In the genomic region with DNA sequence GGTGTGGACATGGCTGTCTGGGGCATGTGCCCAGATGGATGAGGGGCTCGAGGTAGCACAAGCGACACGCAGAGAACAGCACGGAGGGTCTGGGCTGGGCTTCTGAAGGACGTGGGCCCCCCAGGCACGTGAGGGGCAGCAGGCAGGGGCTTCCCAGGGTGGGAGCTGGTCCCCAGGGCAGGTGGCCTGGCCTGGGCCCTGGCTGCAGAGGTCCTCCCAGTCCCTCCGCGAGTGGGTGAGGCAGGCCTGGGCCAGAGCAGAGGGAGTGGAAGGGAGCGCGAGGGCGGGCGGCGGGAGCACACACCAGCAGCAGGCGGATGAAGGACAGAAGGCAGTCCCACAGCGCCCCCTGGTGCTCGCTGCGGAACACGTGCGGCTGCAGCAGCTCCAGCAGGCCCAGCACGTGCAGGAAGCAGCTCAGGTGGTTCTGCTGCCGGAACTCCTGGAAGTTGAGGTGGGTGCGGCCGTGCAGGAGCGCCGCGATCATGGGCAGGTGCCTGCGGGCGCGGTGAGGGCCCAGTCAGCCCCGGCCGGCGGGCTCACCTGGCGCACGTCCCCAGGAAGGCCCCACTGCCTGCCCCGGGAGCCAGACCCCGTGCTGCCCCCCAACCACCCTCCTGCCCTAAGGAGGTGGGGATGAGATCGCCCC, we compare ENCODE assay signal across 8 cellular contexts. TPM values are rescaled to one million over a fixed set of nuclear protein-coding genes. Genes with fewer than 3 reads are reported as not detected.
A peak's percentile ranks its signal among the peaks of the same experiment; 100 is the strongest.
DNase-seq lines count a peak whose midpoint lies in the region; ATAC-seq, FAIRE-seq and TF ChIP-seq lines count a peak whose summit lies in the region.

No MANE protein-coding gene starts in this region.

- H3K27me3 ChIP-seq in SK-N-SH (ENCODE audit: insufficient read depth) (no peaks in the 10 kb centered on the region), thyroid gland (no peaks in the 10 kb centered on the region)

- H3K4me1 Mint-ChIP-seq in osteocyte (ENCODE audit: unreplicated experiment), result no peaks in the 10 kb centered on the region

- ATAC-seq in GM18511 (IDR thresholded peaks at IDR 0.05; ENCODE audit: unreplicated experiment) (peak; percentile 75), GM19324 (IDR thresholded peaks at IDR 0.05; ENCODE audit: low FRiP score, unreplicated experiment) (no peak)

- TF ChIP-seq RAD21 in SK-N-SH (IDR thresholded peaks at IDR 0.05; ENCODE audit: low read length), result peak; percentile 80

- no peaks in the 10 kb centered on the region for H3K79me2 ChIP-seq in SK-N-SH (ENCODE audit: insufficient read depth)

- no peak overlapping the region; a peak in 1 of 4 replicates for H3K4me3 ChIP-seq in SK-N-SH (ENCODE audit: low read depth in 2 of 2, low read length in 1 of 2)
- no peak overlapping the region for H3K4me3 ChIP-seq in thyroid gland (replicated peaks in 1 of 3)

- POLR2A ChIA-PET in SK-N-SH (lab: Yijun Ruan, JAX), result interaction anchor here (1.0 to 2.2 kb wide), 2 partner anchors 8 to 14 kb away, joined by 4 to 6 read pairs; no protein-coding TSS in a partner anchor

- FAIRE-seq in frontal cortex (lab: Jason Lieb, UNC), result no peak

- intact Hi-C loops in thyroid gland (cut with DNase I), result no loop called here

- H3K36me3 Mint-ChIP-seq in osteocyte (ENCODE audit: unreplicated experiment), result peaks cover 3% of the 10 kb centered on the region

- H3K4me1 ChIP-seq in SK-N-SH (ENCODE audit: control insufficient read depth in 1 of 2, insufficient read depth in 2 of 2, low read depth in 1 of 2, low read length in 1 of 2) (no peaks in the 10 kb centered on the region; a peak in 1 of 4 replicates), thyroid gland (no peaks in the 10 kb centered on the region)

- peaks cover 18% of the 10 kb centered on the region for H4K20me1 ChIP-seq in SK-N-SH (ENCODE audit: insufficient read depth)

- no peak overlapping the region for H3K4me3 Mint-ChIP-seq in osteocyte (ENCODE audit: unreplicated experiment)

- H3F3A ChIP-seq in SK-N-SH (replicated peaks; ENCODE audit: insufficient read depth), result no peaks in the 10 kb centered on the region

- H3K27ac Mint-ChIP-seq in osteocyte (ENCODE audit: unreplicated experiment), result no peak overlapping the region

- H3K27ac ChIP-seq in SK-N-SH (ENCODE audit: low read depth in 2 of 2, low read length in 1 of 2), result no peak overlapping the region; a peak in 1 of 4 replicates
- no peak overlapping the region for H3K27ac ChIP-seq in thyroid gland

- H3K9me3 ChIP-seq in SK-N-SH (no peaks in the 10 kb centered on the region), thyroid gland (no peaks in the 10 kb centered on the region)

- H3K27me3 Mint-ChIP-seq in osteocyte (ENCODE audit: unreplicated experiment), result no peaks in the 10 kb centered on the region

- 41% methylated on average over 22 of the region's 37 CpGs for WGBS in SK-N-SH (ENCODE audit: low lambda C conversion rate)
- 44 to 76% methylated on average over 10 to 11 of the region's 37 CpGs for WGBS in thyroid gland, 2 donors

- TF ChIP-seq CTCF in SK-N-SH (IDR thresholded peaks at IDR 0.05) (peak; percentile 93), osteocyte (IDR thresholded peaks at IDR 0.05) (peak; percentile 92), thyroid gland (IDR thresholded peaks at IDR 0.05) (peak; percentile 60 to 89 (median 69))

- CTCF ChIA-PET in SK-N-SH (lab: Yijun Ruan, JAX), result interaction anchor here (0.5 to 5.2 kb wide), 59 partner anchors 9 to 396 kb away, joined by 3 to 108 read pairs (median 4); a partner anchor contains a TSS

- TF ChIP-seq EP300 in SK-N-SH (IDR thresholded peaks at IDR 0.05; ENCODE audit: borderline replicate concordance in 1 of 2, low read depth in 1 of 2, low read length in 1 of 2), result no peak

- H3K4me2 ChIP-seq in SK-N-SH, result no peak overlapping the region

- no peaks in the 10 kb centered on the region for H3K9me3 Mint-ChIP-seq in osteocyte (ENCODE audit: unreplicated experiment)

- no peak overlapping the region for H2AFZ ChIP-seq in SK-N-SH (ENCODE audit: low read depth)

- H3K36me3 ChIP-seq in SK-N-SH (replicated peaks in 1 of 2; ENCODE audit: control insufficient read depth in 1 of 2, insufficient read depth in 2 of 2, low read length in 1 of 2) (peaks cover 18 to 91% of the 10 kb centered on the region in 2 experiments), thyroid gland (peaks cover 44 to 53% of the 10 kb centered on the region in 2 donors)

- no peaks in the 10 kb centered on the region for H3K9me2 ChIP-seq in SK-N-SH

- no peak for TF ChIP-seq POLR2A in thyroid gland (IDR thresholded peaks at IDR 0.05)

- H3K9ac ChIP-seq in SK-N-SH, result no peak overlapping the region

- DNase-seq in NCI-H1105 (lab: John Stamatoyannopoulos, UW) (peak; percentile 91), SK-N-SH (peak; percentile 97), frontal cortex (ENCODE audit: low spot score in 2 of 2) (peak; percentile 92 to 97), osteocyte (ENCODE audit: extremely low spot score, unreplicated experiment) (peak; percentile 93), thyroid gland (peak; percentile 82)
- peak; percentile 54 to 84 (median 80) for DNase-seq in activated naive CD4-positive, alpha-beta T cell (lab: John Stamatoyannopoulos, UW)

TF ChIP-seq in SK-N-SH, 30 proteins besides CTCF, POLR2A, EP300 and RAD21 (continues in another document):
- no peak for TF ChIP-seq TAF1 (IDR thresholded peaks at IDR 0.05; ENCODE audit: borderline replicate concordance, low read depth, low read length)
- no peak for TF ChIP-seq NRF1 (IDR thresholded peaks at IDR 0.05; ENCODE audit: low read depth, low read length)
- no peak for TF ChIP-seq FOSL2 (IDR thresholded peaks at IDR 0.05; ENCODE audit: borderline replicate concordance, low read depth)
- TF ChIP-seq TCF12 (IDR thresholded peaks at IDR 0.05), result no peak
- TF ChIP-seq RFX5 (IDR thresholded peaks at IDR 0.05; ENCODE audit: low read length), result no peak
- no peak for TF ChIP-seq YY1 (IDR thresholded peaks at IDR 0.05; ENCODE audit: low read depth)
- TF ChIP-seq SIN3A (IDR thresholded peaks at IDR 0.05; ENCODE audit: borderline replicate concordance, low read depth, low read length), result peak; percentile 51; the same call in 1 of the 2 replicates
- peak; percentile 95 for TF ChIP-seq MXI1 (IDR thresholded peaks at IDR 0.05; ENCODE audit: low read depth, low read length)
- TF ChIP-seq, protein P1, sequence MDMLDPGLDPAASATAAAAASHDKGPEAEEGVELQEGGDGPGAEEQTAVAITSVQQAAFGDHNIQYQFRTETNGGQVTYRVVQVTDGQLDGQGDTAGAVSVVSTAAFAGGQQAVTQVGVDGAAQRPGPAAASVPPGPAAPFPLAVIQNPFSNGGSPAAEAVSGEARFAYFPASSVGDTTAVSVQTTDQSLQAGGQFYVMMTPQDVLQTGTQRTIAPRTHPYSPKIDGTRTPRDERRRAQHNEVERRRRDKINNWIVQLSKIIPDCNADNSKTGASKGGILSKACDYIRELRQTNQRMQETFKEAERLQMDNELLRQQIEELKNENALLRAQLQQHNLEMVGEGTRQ (IDR thresholded peaks at IDR 0.05; ENCODE audit: borderline replicate concordance, low read depth, low read length), result peak; percentile 42; the same call in 1 of the 2 replicates
- no peak for TF ChIP-seq MEF2A (IDR thresholded peaks at IDR 0.05; ENCODE audit: borderline replicate concordance, low read depth)
- TF ChIP-seq, protein P2, sequence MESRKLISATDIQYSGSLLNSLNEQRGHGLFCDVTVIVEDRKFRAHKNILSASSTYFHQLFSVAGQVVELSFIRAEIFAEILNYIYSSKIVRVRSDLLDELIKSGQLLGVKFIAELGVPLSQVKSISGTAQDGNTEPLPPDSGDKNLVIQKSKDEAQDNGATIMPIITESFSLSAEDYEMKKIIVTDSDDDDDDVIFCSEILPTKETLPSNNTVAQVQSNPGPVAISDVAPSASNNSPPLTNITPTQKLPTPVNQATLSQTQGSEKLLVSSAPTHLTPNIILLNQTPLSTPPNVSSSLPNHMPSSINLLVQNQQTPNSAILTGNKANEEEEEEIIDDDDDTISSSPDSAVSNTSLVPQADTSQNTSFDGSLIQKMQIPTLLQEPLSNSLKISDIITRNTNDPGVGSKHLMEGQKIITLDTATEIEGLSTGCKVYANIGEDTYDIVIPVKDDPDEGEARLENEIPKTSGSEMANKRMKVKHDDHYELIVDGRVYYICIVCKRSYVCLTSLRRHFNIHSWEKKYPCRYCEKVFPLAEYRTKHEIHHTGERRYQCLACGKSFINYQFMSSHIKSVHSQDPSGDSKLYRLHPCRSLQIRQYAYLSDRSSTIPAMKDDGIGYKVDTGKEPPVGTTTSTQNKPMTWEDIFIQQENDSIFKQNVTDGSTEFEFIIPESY (IDR thresholded peaks at IDR 0.05; ENCODE audit: borderline replicate concordance, low read depth), result 0 out of 2 replicates have a peak, but pooled peaks have one; percentile 32
- TF ChIP-seq, protein P3, sequence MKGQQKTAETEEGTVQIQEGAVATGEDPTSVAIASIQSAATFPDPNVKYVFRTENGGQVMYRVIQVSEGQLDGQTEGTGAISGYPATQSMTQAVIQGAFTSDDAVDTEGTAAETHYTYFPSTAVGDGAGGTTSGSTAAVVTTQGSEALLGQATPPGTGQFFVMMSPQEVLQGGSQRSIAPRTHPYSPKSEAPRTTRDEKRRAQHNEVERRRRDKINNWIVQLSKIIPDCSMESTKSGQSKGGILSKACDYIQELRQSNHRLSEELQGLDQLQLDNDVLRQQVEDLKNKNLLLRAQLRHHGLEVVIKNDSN (IDR thresholded peaks at IDR 0.05; ENCODE audit: borderline replicate concordance, low read depth), result peak; percentile 47; the same call in 1 of the 2 replicates
- TF ChIP-seq RXRA (IDR thresholded peaks at IDR 0.05; ENCODE audit: borderline replicate concordance, low read depth), result no peak

RNA-seq across cellular contexts. Expression of a gene that starts 14.7 kb away (rescaled TPM):
- polyA plus RNA-seq in SK-N-SH (2012; rRNA removed), result 38.8 and 41.2 TPM in 2 replicates
- polyA plus RNA-seq in SK-N-SH (2012; cell fraction: cytosol; rRNA removed), result 6.9 and 10.4 TPM in 2 replicates
- polyA plus RNA-seq in SK-N-SH (2012; cell fraction: nucleus; rRNA removed), result 329 and 401 TPM in 2 replicates
- 3.7 TPM for total RNA-seq in frontal cortex
- total RNA-seq in osteocyte, result 55.9 and 63.1 TPM in 2 replicates
- total RNA-seq in thyroid gland, result 10 to 100 TPM; 10.0 to 16.6 (median 14.3) TPM

RNA-seq across cellular contexts. Expression of a gene that starts 30.2 kb away (rescaled TPM):
- 35.7 and 48.1 TPM in 2 replicates for polyA plus RNA-seq in SK-N-SH (2012; rRNA removed)
- polyA plus RNA-seq in SK-N-SH (2012; cell fraction: cytosol; rRNA removed), result 12.0 and 22.3 TPM in 2 replicates
- 148 and 184 TPM in 2 replicates for polyA plus RNA-seq in SK-N-SH (2012; cell fraction: nucleus; rRNA removed)
- total RNA-seq in frontal cortex (23.6 TPM), osteocyte (111 and 121 TPM in 2 replicates), thyroid gland (10 to 100 TPM; 34.5 to 72.3 (median 65.5) TPM)

RNA-seq across cellular contexts. Expression of a gene that starts 56.5 kb away (rescaled TPM):
- polyA plus RNA-seq in SK-N-SH (2012; rRNA removed), result 33.0 and 33.2 TPM in 2 replicates
- polyA plus RNA-seq in SK-N-SH (2012; cell fraction: cytosol; rRNA removed), result 8.3 and 12.2 TPM in 2 replicates
- 240 and 252 TPM in 2 replicates for polyA plus RNA-seq in SK-N-SH (2012; cell fraction: nucleus; rRNA removed)
- total RNA-seq in frontal cortex (8.2 TPM), osteocyte (19.9 and 23.0 TPM in 2 replicates), thyroid gland (10 to 100 TPM; 16.8 to 26.7 (median 21.7) TPM)
